In the genomic region with DNA sequence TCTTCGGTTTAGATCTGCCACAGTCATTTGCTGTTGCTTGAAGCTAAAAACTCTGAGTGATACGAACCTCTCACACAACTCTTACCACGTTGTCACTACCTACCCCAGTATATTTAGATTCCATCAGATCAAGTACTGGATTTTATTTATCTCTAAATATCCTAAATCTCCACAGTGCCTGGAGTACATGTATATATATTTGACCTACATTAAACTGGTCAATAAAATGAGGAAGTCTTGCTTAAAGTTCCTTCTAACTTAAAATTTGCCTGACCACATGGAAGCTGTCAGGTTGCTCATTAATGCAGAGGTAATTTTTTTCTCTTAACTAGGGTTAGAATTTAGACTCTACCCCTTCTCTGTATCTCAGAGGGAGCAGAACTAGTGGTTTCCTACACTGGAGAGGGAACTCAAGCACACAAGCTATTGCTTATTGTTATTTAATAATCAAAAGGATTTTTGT, we compare ENCODE assay signal across 1 cellular context.
TF ChIP-seq lines count a peak whose summit lies in the region.

No MANE protein-coding gene starts in this region.

TF ChIP-seq in H1, 55 proteins besides CTCF, POLR2A, EP300 and RAD21 (continued from another document):
- TF ChIP-seq CBX8 (IDR thresholded peaks at IDR 0.05; ENCODE audit: borderline replicate concordance, low read depth, low read length) (no peak), KDM4A (IDR thresholded peaks at IDR 0.05; ENCODE audit: low read depth, low read length, severe bottlenecking) (no peak), FOSL1 (IDR thresholded peaks at IDR 0.05; ENCODE audit: insufficient read depth, low read depth, low read length) (no peak), CEBPB (IDR thresholded peaks at IDR 0.05; ENCODE audit: low read depth, low read length) (no peak), MAFK (IDR thresholded peaks at IDR 0.05; ENCODE audit: low read depth, low read length) (no peak), YY1 (IDR thresholded peaks at IDR 0.05; ENCODE audit: low read depth, low read length) (no peak)
- TF ChIP-seq, protein P1, sequence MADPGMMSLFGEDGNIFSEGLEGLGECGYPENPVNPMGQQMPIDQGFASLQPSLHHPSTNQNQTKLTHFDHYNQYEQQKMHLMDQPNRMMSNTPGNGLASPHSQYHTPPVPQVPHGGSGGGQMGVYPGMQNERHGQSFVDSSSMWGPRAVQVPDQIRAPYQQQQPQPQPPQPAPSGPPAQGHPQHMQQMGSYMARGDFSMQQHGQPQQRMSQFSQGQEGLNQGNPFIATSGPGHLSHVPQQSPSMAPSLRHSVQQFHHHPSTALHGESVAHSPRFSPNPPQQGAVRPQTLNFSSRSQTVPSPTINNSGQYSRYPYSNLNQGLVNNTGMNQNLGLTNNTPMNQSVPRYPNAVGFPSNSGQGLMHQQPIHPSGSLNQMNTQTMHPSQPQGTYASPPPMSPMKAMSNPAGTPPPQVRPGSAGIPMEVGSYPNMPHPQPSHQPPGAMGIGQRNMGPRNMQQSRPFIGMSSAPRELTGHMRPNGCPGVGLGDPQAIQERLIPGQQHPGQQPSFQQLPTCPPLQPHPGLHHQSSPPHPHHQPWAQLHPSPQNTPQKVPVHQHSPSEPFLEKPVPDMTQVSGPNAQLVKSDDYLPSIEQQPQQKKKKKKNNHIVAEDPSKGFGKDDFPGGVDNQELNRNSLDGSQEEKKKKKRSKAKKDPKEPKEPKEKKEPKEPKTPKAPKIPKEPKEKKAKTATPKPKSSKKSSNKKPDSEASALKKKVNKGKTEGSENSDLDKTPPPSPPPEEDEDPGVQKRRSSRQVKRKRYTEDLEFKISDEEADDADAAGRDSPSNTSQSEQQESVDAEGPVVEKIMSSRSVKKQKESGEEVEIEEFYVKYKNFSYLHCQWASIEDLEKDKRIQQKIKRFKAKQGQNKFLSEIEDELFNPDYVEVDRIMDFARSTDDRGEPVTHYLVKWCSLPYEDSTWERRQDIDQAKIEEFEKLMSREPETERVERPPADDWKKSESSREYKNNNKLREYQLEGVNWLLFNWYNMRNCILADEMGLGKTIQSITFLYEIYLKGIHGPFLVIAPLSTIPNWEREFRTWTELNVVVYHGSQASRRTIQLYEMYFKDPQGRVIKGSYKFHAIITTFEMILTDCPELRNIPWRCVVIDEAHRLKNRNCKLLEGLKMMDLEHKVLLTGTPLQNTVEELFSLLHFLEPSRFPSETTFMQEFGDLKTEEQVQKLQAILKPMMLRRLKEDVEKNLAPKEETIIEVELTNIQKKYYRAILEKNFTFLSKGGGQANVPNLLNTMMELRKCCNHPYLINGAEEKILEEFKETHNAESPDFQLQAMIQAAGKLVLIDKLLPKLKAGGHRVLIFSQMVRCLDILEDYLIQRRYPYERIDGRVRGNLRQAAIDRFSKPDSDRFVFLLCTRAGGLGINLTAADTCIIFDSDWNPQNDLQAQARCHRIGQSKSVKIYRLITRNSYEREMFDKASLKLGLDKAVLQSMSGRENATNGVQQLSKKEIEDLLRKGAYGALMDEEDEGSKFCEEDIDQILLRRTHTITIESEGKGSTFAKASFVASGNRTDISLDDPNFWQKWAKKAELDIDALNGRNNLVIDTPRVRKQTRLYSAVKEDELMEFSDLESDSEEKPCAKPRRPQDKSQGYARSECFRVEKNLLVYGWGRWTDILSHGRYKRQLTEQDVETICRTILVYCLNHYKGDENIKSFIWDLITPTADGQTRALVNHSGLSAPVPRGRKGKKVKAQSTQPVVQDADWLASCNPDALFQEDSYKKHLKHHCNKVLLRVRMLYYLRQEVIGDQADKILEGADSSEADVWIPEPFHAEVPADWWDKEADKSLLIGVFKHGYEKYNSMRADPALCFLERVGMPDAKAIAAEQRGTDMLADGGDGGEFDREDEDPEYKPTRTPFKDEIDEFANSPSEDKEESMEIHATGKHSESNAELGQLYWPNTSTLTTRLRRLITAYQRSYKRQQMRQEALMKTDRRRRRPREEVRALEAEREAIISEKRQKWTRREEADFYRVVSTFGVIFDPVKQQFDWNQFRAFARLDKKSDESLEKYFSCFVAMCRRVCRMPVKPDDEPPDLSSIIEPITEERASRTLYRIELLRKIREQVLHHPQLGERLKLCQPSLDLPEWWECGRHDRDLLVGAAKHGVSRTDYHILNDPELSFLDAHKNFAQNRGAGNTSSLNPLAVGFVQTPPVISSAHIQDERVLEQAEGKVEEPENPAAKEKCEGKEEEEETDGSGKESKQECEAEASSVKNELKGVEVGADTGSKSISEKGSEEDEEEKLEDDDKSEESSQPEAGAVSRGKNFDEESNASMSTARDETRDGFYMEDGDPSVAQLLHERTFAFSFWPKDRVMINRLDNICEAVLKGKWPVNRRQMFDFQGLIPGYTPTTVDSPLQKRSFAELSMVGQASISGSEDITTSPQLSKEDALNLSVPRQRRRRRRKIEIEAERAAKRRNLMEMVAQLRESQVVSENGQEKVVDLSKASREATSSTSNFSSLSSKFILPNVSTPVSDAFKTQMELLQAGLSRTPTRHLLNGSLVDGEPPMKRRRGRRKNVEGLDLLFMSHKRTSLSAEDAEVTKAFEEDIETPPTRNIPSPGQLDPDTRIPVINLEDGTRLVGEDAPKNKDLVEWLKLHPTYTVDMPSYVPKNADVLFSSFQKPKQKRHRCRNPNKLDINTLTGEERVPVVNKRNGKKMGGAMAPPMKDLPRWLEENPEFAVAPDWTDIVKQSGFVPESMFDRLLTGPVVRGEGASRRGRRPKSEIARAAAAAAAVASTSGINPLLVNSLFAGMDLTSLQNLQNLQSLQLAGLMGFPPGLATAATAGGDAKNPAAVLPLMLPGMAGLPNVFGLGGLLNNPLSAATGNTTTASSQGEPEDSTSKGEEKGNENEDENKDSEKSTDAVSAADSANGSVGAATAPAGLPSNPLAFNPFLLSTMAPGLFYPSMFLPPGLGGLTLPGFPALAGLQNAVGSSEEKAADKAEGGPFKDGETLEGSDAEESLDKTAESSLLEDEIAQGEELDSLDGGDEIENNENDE (IDR thresholded peaks at IDR 0.05; ENCODE audit: insufficient replicate concordance, low read length) = no peak
